Comparison of ENCODE assay signal across 19 cellular contexts in genomic region chr6:157977176-157977804, GRCh38. TPM values are rescaled to one million over a fixed set of nuclear protein-coding genes. Genes with fewer than 3 reads are reported as not detected.
A peak's percentile ranks its signal among the peaks of the same experiment; 100 is the strongest.
DNase-seq lines count a peak whose midpoint lies in the region; ATAC-seq, FAIRE-seq and TF ChIP-seq lines count a peak whose summit lies in the region.
"Had no signal": no experiment of that assay in that cellular context is flagged by ENCODE, and none has a peak within 500 bp of the region (broad histone marks: within the 10 kb centered on the region; RNA-seq: fewer than 3 reads in every experiment).

No MANE protein-coding gene starts in this region.

- H3K27ac ChIP-seq in HEK293 (ENCODE audit: extremely low read depth, low read depth, low read length): no peak overlapping the region
- H3K27ac ChIP-seq: BLaER1 treated with 17β-estradiol and CSF1 and Interleukin-3, amounts not matched to agents 10 nM and 100 nM; KMS-11; SJCRH30 had no signal

- no peak for FAIRE-seq in frontal cortex (lab: Jason Lieb, UNC)
- FAIRE-seq: GM12878, H54, RCC 7860 had no signal

- DNase-seq in mesenteric fat pad (ENCODE audit: low spot score) (peak; percentile 82), NCI-H446 (lab: John Stamatoyannopoulos, UW) (no peak), frontal cortex (ENCODE audit: low spot score in 2 of 2) (no peak)
- no peak for DNase-seq in stimulated activated effector memory CD8-positive, alpha-beta T cell treated with anti-CD3 and anti-CD28 coated beads, Interleukin-12 subunit alpha, Interleukin-12 subunit beta, amount 100 ng/mL, for 72 hours (ENCODE audit: low spot score in 2 of 2)
- no peak for DNase-seq in activated CD8-positive, alpha-beta T cell treated with anti-CD3 and anti-CD28 coated beads for 36 hours
- DNase-seq: Caco-2; CD4-positive, alpha-beta memory T cell; DND-41; NCI-H1092 treated with DMSO at 0.1 percent for 48 hours; NCI-H2029 treated with DMSO at 0.1 percent for 48 hours; NCI-H524; SJCRH30 had no signal

- H3K9me3 ChIP-seq in HEK293 (ENCODE audit: control insufficient read depth, insufficient read depth, low read depth, low read length): no peaks in the 10 kb centered on the region
- H3K9me3 ChIP-seq: BLaER1 treated with 17β-estradiol and CSF1 and Interleukin-3, amounts not matched to agents 10 nM and 100 nM; Caco-2; SJCRH30 had no signal

- H3K4me3 ChIP-seq in HEK293 (ENCODE audit: low read depth, low read length): no peak overlapping the region
- H3K4me3 ChIP-seq: BLaER1 treated with 17β-estradiol and CSF1 and Interleukin-3, amounts not matched to agents 10 nM and 100 nM; GM12878; SJCRH30 had no signal

- H3K27ac Mint-ChIP-seq in IgD-negative memory B cell: peak overlapping the region in 2 of 3 donors; percentile 46 to 58
- peak overlapping the region; percentile 4 for H3K27ac Mint-ChIP-seq in stimulated activated effector memory CD8-positive, alpha-beta T cell treated with anti-CD3 and anti-CD28 coated beads, Interleukin-12 subunit alpha, Interleukin-12 subunit beta, amount 100 ng/mL, for 72 hours
- no peak overlapping the region for H3K27ac Mint-ChIP-seq in activated CD8-positive, alpha-beta T cell treated with anti-CD3 and anti-CD28 coated beads for 36 hours

- TF ChIP-seq CTCF in HEK293 (tag by site-specific recombination; IDR thresholded peaks at IDR 0.05): no peak
- TF ChIP-seq CTCF in activated CD8-positive, alpha-beta T cell treated with anti-CD3 and anti-CD28 coated beads for 36 hours (IDR thresholded peaks at IDR 0.05): no peak

- no peak overlapping the region for H3K4me3 Mint-ChIP-seq in IgD-negative memory B cell
- H3K4me3 Mint-ChIP-seq in stimulated activated effector memory CD8-positive, alpha-beta T cell treated with anti-CD3 and anti-CD28 coated beads, Interleukin-12 subunit alpha, Interleukin-12 subunit beta, amount 100 ng/mL, for 72 hours: no peak overlapping the region
- H3K4me3 Mint-ChIP-seq in activated CD8-positive, alpha-beta T cell treated with anti-CD3 and anti-CD28 coated beads for 36 hours: no peak overlapping the region

- ATAC-seq in stimulated activated effector memory CD8-positive, alpha-beta T cell treated with anti-CD3 and anti-CD28 coated beads, Interleukin-12 subunit alpha, Interleukin-12 subunit beta, amount 100 ng/mL, for 72 hours: no peak
- ATAC-seq in activated CD8-positive, alpha-beta T cell treated with anti-CD3 and anti-CD28 coated beads for 36 hours: no peak
- ATAC-seq: GM12878 had no signal

- no peaks in the 10 kb centered on the region for H3K36me3 ChIP-seq in HEK293 (ENCODE audit: control insufficient read depth in 2 of 2, insufficient read depth in 1 of 2, low read length in 2 of 2)
- H3K36me3 ChIP-seq: BLaER1 treated with 17β-estradiol and CSF1 and Interleukin-3, amounts not matched to agents 10 nM and 100 nM; SJCRH30 had no signal

- CTCF ChIA-PET in HEK293 (lab: Yijun Ruan, JAX): interaction anchor here (1.0 to 1.3 kb wide), 3 partner anchors 18 to 101 kb away, joined by 3 read pairs; no protein-coding TSS in a partner anchor
- CTCF ChIA-PET in activated CD8-positive, alpha-beta T cell treated with anti-CD3 and anti-CD28 coated beads for 36 hours (lab: Charles Lee): no interaction called here

- intact Hi-C loops in activated CD8-positive, alpha-beta T cell treated with anti-CD3 and anti-CD28 coated beads for 36 hours (cut with micrococcal nuclease): no loop called here

- H3K4me1 Mint-ChIP-seq in IgD-negative memory B cell: peaks cover 4 to 12% (median 5%) of the 10 kb centered on the region in 3 donors
- peaks cover 13% of the 10 kb centered on the region for H3K4me1 Mint-ChIP-seq in stimulated activated effector memory CD8-positive, alpha-beta T cell treated with anti-CD3 and anti-CD28 coated beads, Interleukin-12 subunit alpha, Interleukin-12 subunit beta, amount 100 ng/mL, for 72 hours
- H3K4me1 Mint-ChIP-seq in activated CD8-positive, alpha-beta T cell treated with anti-CD3 and anti-CD28 coated beads for 36 hours (ENCODE audit: low read depth): peaks cover 14% of the 10 kb centered on the region

- no peaks in the 10 kb centered on the region for H3K36me3 Mint-ChIP-seq in IgD-negative memory B cell
- no peaks in the 10 kb centered on the region for H3K36me3 Mint-ChIP-seq in stimulated activated effector memory CD8-positive, alpha-beta T cell treated with anti-CD3 and anti-CD28 coated beads, Interleukin-12 subunit alpha, Interleukin-12 subunit beta, amount 100 ng/mL, for 72 hours
- no peaks in the 10 kb centered on the region for H3K36me3 Mint-ChIP-seq in activated CD8-positive, alpha-beta T cell treated with anti-CD3 and anti-CD28 coated beads for 36 hours (ENCODE audit: low read depth)

- POLR2A ChIA-PET in HEK293 (lab: Yijun Ruan, JAX): no interaction called here
- POLR2A ChIA-PET in activated CD8-positive, alpha-beta T cell treated with anti-CD3 and anti-CD28 coated beads for 36 hours (lab: Charles Lee): no interaction called here

- H3K9me3 Mint-ChIP-seq in IgD-negative memory B cell: no peaks in the 10 kb centered on the region
- no peaks in the 10 kb centered on the region for H3K9me3 Mint-ChIP-seq in stimulated activated effector memory CD8-positive, alpha-beta T cell treated with anti-CD3 and anti-CD28 coated beads, Interleukin-12 subunit alpha, Interleukin-12 subunit beta, amount 100 ng/mL, for 72 hours
- no peaks in the 10 kb centered on the region for H3K9me3 Mint-ChIP-seq in activated CD8-positive, alpha-beta T cell treated with anti-CD3 and anti-CD28 coated beads for 36 hours

- no peaks in the 10 kb centered on the region for H3K4me1 ChIP-seq in HEK293 (ENCODE audit: control insufficient read depth, insufficient read depth, low read length)
- H3K4me1 ChIP-seq: SJCRH30 had no signal

- no peaks in the 10 kb centered on the region for H3K27me3 Mint-ChIP-seq in IgD-negative memory B cell
- H3K27me3 Mint-ChIP-seq in activated CD8-positive, alpha-beta T cell treated with anti-CD3 and anti-CD28 coated beads for 36 hours: no peaks in the 10 kb centered on the region

TF ChIP-seq in HEK293, 187 proteins besides CTCF, POLR2A, EP300 and RAD21:
- TF ChIP-seq TRIM28 (IDR thresholded peaks at IDR 0.05; ENCODE audit: borderline replicate concordance, low read length) (no peak), ZFP3 (tag by site-specific recombination; IDR thresholded peaks at IDR 0.05; ENCODE audit: low read depth) (no peak), EGR2 (tag by site-specific recombination; IDR thresholded peaks at IDR 0.05; ENCODE audit: low read depth) (0 out of 2 replicates have a peak, but pooled peaks have one; percentile 29)
TF ChIP-seq in HEK293: peak in this region for 1.

RNA-seq across cellular contexts. Expression of gene SYNJ2, which starts 4.4 kb away (rescaled TPM):
- 13.7 TPM for polyA plus RNA-seq in IgD-negative memory B cell
- total RNA-seq in mesenteric fat pad (7.5 TPM), frontal cortex (6.5 TPM)
- total RNA-seq in activated CD8-positive, alpha-beta T cell treated with anti-CD3 and anti-CD28 coated beads for 36 hours: 10 to 100 TPM; 27.7 to 28.5 TPM
